In the genomic region with DNA sequence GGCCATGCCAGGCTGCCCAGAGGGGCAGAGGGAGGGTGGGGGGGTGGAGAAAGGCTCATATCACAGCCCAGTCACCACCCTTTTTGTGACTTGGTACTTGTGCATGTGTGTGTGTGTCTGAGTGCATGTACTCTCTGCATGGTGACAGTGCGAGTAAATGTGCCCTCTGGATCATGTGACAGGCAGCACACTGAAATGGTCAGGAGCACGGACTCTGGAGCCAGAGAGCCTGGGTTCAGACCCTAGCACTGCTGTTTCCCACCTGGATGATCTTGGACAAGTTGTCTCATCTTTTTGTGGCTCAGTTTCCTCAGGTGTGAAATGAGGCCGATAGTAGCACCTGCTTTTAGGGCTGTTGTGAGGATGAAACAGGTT, we compare ENCODE assay signal across 8 cellular contexts. TPM values are rescaled to one million over a fixed set of nuclear protein-coding genes. Genes with fewer than 3 reads are reported as not detected.
DNase-seq lines count a peak whose midpoint lies in the region; ATAC-seq, FAIRE-seq and TF ChIP-seq lines count a peak whose summit lies in the region.

No MANE protein-coding gene starts in this region.

- peak overlapping the region; percentile 73 for H3K27ac Mint-ChIP-seq in central memory CD8-positive, alpha-beta T cell (ENCODE audit: low read depth)

- TF ChIP-seq CTCF in A549 (IDR thresholded peaks at IDR 0.05), result no peak
- TF ChIP-seq CTCF in HL-60 (IDR thresholded peaks at IDR 0.05; ENCODE audit: insufficient read depth, low read length), result no peak

- no peak for ATAC-seq in A549
- ATAC-seq in central memory CD8-positive, alpha-beta T cell (replicated peaks; ENCODE audit: extremely low read depth, poor library complexity, severe bottlenecking), result no peak
- no peak for ATAC-seq in GM18873 (IDR thresholded peaks at IDR 0.05; ENCODE audit: low FRiP score, unreplicated experiment)
- ATAC-seq in HG02759 (IDR thresholded peaks at IDR 0.05; ENCODE audit: unreplicated experiment), result no peak
- no peak for ATAC-seq in GM21526 (IDR thresholded peaks at IDR 0.05; ENCODE audit: low FRiP score, unreplicated experiment)

- DNase-seq in A549 (ENCODE audit: low read depth in 1 of 2, low spot score in 1 of 2) (no peak), HL-60 (ENCODE audit: low read depth in 1 of 2, low spot score in 1 of 2) (no peak), COLO668 (lab: John Stamatoyannopoulos, UW; ENCODE audit: unreplicated experiment) (no peak)
- no peak for DNase-seq in central memory CD8-positive, alpha-beta T cell (ENCODE audit: low spot score in 2 of 2)

- WGBS in A549 (ENCODE audit: missing lambda C conversion rate), result 81% methylated on average over 3 of the region's 3 CpGs

- H3K9me3 Mint-ChIP-seq in central memory CD8-positive, alpha-beta T cell, result no peaks in the 10 kb centered on the region

- peak; percentile 94 for FAIRE-seq in A549 (lab: Jason Lieb, UNC)

- H3K27ac ChIP-seq in A549, result peak overlapping the region; percentile 87 to 94
- peak overlapping the region; percentile 100 for H3K27ac ChIP-seq in HL-60 (replicated peaks)
- peak overlapping the region; percentile 98 for H3K27ac ChIP-seq in muscle layer of duodenum (ENCODE audit: low read length)

- POLR2A ChIA-PET in A549 (lab: Yijun Ruan, JAX), result interaction anchor here (0.6 to 2.8 kb wide), 7 partner anchors 9 to 28 kb away, joined by 3 to 18 read pairs (median 6); partner anchors contain the start of genes ERF and GSK3A

- no peak for TF ChIP-seq EP300 in A549 (IDR thresholded peaks at IDR 0.05)

- TF ChIP-seq RAD21 in A549 (conservative IDR thresholded peaks at IDR 0.05 in 1 of 2, IDR thresholded peaks at IDR 0.05 in 1 of 2), result no peak

- H3K27me3 Mint-ChIP-seq in central memory CD8-positive, alpha-beta T cell, result no peaks in the 10 kb centered on the region

- no peak overlapping the region for H3K4me3 Mint-ChIP-seq in central memory CD8-positive, alpha-beta T cell

- H3K4me2 ChIP-seq in A549, result peak overlapping the region; percentile 96

- H3K36me3 ChIP-seq in muscle layer of duodenum (ENCODE audit: control insufficient read depth in 1 of 2, insufficient read depth in 2 of 2, low read length in 2 of 2), result peaks cover 6 to 46% of the 10 kb centered on the region in 2 donors

- TF ChIP-seq POLR2A in A549 (IDR thresholded peaks at IDR 0.05; ENCODE audit: low read length), result no peak

- H3K4me1 ChIP-seq in A549 (peaks cover 28% of the 10 kb centered on the region), muscle layer of duodenum (ENCODE audit: control insufficient read depth in 1 of 2, insufficient read depth in 2 of 2, low read length in 2 of 2) (peaks cover 10 to 42% of the 10 kb centered on the region in 2 donors)

- CTCF ChIA-PET in A549 (lab: Yijun Ruan, JAX), result interaction anchor here (1.1 to 14.6 kb wide), 8 partner anchors 9 to 32 kb away, joined by 3 to 373 read pairs (median 7); partner anchors contain the start of gene GSK3A

- H3K27me3 ChIP-seq in HL-60 (ENCODE audit: insufficient read depth, poor library complexity, severe bottlenecking) (no peaks in the 10 kb centered on the region), muscle layer of duodenum (ENCODE audit: low read depth, low read length) (no peaks in the 10 kb centered on the region)

- peaks cover 23% of the 10 kb centered on the region for H3K36me3 Mint-ChIP-seq in central memory CD8-positive, alpha-beta T cell (ENCODE audit: insufficient read depth)

- H3K9me3 ChIP-seq in A549 (no peaks in the 10 kb centered on the region), muscle layer of duodenum (ENCODE audit: control insufficient read depth in 1 of 2, low read length in 2 of 2) (no peaks in the 10 kb centered on the region)

- peak overlapping the region; percentile 58 for H3K4me3 ChIP-seq in A549
- H3K4me3 ChIP-seq in HL-60 (replicated peaks; ENCODE audit: insufficient read depth, low read length), result peak overlapping the region; percentile 76
- H3K4me3 ChIP-seq in muscle layer of duodenum (ENCODE audit: low read depth in 1 of 2, low read length in 2 of 2), result peak overlapping the region; percentile 73 to 81

- H3K4me1 Mint-ChIP-seq in central memory CD8-positive, alpha-beta T cell, result peaks cover 14% of the 10 kb centered on the region

TF ChIP-seq in A549, 52 proteins besides CTCF, POLR2A, EP300 and RAD21:
- no peak for TF ChIP-seq CHD4 (IDR thresholded peaks at IDR 0.05; ENCODE audit: borderline replicate concordance)
- no peak for TF ChIP-seq NR3C1 (IDR thresholded peaks at IDR 0.05)

RNA-seq across cellular contexts. Expression of gene CIC, which starts 2.0 kb away (rescaled TPM):
- 7.2 and 7.7 TPM in 2 replicates for polyA plus RNA-seq in A549 (2011; rRNA removed)
- polyA plus RNA-seq in A549 (2012; cell fraction: cytosol; rRNA removed), result 26.8 and 35.8 TPM in 2 replicates
- 69.9 and 100.0 TPM in 2 replicates for polyA plus RNA-seq in A549 (2012; cell fraction: nucleus; rRNA removed)
- polyA plus RNA-seq in A549 (2017; fragmentation: RNase III; extraction: RNeasy Plus Mini Kit Qiagen cat#74134 plus additional on column Dnase treatment), result 46.8 to 56.4 TPM (median 53.1 TPM) in 3 replicates
- 7.0 and 11.0 TPM in 2 replicates for polyA minus RNA-seq in A549 (2011; rRNA and poly(A)+ RNA removed)

RNA-seq across cellular contexts. Expression of gene ERF, which starts 16.1 kb away (rescaled TPM):
- polyA plus RNA-seq in A549 (2011; rRNA removed) (71.9 and 103 TPM in 2 replicates), A549 (2017; fragmentation: RNase III; extraction: RNeasy Plus Mini Kit Qiagen cat#74134 plus additional on column Dnase treatment) (107 to 123 TPM (median 120 TPM) in 3 replicates)
- 115 and 150 TPM in 2 replicates for polyA plus RNA-seq in A549 (2012; cell fraction: cytosol; rRNA removed)
- 307 and 352 TPM in 2 replicates for polyA plus RNA-seq in A549 (2012; cell fraction: nucleus; rRNA removed)
- polyA minus RNA-seq in A549 (2011; rRNA and poly(A)+ RNA removed), result 113 and 120 TPM in 2 replicates

RNA-seq across cellular contexts. Expression of gene GSK3A, which starts 28.6 kb away (rescaled TPM):
- polyA plus RNA-seq in A549 (2011; rRNA removed) (55.2 and 79.7 TPM in 2 replicates), A549 (2017; fragmentation: RNase III; extraction: RNeasy Plus Mini Kit Qiagen cat#74134 plus additional on column Dnase treatment) (81.0 to 85.1 TPM (median 84.0 TPM) in 3 replicates)
- polyA plus RNA-seq in A549 (2012; cell fraction: cytosol; rRNA removed), result 82.6 and 118 TPM in 2 replicates
- 80.7 and 99.8 TPM in 2 replicates for polyA plus RNA-seq in A549 (2012; cell fraction: nucleus; rRNA removed)
- 69.2 and 87.0 TPM in 2 replicates for polyA minus RNA-seq in A549 (2011; rRNA and poly(A)+ RNA removed)

RNA-seq across cellular contexts. Expression of gene PRR19, which starts 30.9 kb away (rescaled TPM):
- polyA plus RNA-seq in A549 (2011; rRNA removed) (1.1 and 1.3 TPM in 2 replicates), A549 (2017; fragmentation: RNase III; extraction: RNeasy Plus Mini Kit Qiagen cat#74134 plus additional on column Dnase treatment) (3.4 to 4.5 TPM (median 4.2 TPM) in 3 replicates)
- 2.7 and 3.7 TPM in 2 replicates for polyA plus RNA-seq in A549 (2012; cell fraction: cytosol; rRNA removed)
- polyA plus RNA-seq in A549 (2012; cell fraction: nucleus; rRNA removed), result 3.5 and 5.2 TPM in 2 replicates
- polyA minus RNA-seq in A549 (2011; rRNA and poly(A)+ RNA removed), result 0.50 and 1.2 TPM in 2 replicates

RNA-seq across cellular contexts. Expression of gene PAFAH1B3, which starts 31.4 kb away (rescaled TPM):
- 79.7 and 101 TPM in 2 replicates for polyA plus RNA-seq in A549 (2011; rRNA removed)
- 268 and 299 TPM in 2 replicates for polyA plus RNA-seq in A549 (2012; cell fraction: cytosol; rRNA removed)
- polyA plus RNA-seq in A549 (2012; cell fraction: nucleus; rRNA removed), result 241 and 275 TPM in 2 replicates
- polyA plus RNA-seq in A549 (2017; fragmentation: RNase III; extraction: RNeasy Plus Mini Kit Qiagen cat#74134 plus additional on column Dnase treatment), result 135 to 151 TPM (median 144 TPM) in 3 replicates
- 179 and 227 TPM in 2 replicates for polyA minus RNA-seq in A549 (2011; rRNA and poly(A)+ RNA removed)
